In the genomic region with DNA sequence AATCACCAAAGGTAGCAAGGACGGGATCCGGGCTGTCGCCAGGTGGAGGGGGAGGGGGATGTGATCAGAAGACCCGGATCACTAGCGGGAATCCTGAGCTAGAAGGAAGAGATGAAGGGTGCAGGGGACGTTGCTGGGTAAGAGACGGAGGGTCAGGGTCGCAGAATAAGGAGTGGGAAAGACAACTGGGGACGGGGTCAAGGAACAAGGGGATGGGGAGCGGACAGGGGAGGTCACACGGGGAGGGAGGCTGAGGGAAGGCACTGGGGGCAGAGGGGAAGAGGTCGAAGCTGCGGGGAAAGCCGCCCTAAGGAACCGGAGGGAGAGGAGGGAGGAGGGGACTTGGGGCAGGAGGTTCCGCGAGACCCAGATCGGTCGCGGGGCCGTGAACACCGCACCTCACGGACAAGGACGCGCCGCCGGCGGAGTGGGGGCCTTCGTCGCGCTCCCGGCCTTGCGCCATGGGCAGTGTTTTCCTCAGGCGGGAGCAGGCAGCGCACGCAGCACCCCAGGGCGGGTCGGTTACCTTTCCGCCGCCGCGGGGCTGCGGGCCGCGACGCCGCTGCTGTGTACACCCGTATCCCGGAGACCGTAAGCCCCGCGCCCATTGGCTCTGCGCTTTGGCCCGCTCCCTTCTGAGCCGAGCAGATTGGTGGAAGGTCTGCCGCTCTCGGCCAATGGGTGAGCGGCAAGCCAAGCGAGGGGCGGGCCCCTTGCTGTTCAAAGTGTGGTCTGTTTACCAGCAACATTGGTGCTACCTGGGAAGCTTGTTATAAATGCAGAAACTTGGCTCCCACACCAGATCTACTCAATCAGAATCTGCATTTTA, we compare ENCODE assay signal across 1 cellular context.
TF ChIP-seq lines count a peak whose summit lies in the region.

A gene with protein sequence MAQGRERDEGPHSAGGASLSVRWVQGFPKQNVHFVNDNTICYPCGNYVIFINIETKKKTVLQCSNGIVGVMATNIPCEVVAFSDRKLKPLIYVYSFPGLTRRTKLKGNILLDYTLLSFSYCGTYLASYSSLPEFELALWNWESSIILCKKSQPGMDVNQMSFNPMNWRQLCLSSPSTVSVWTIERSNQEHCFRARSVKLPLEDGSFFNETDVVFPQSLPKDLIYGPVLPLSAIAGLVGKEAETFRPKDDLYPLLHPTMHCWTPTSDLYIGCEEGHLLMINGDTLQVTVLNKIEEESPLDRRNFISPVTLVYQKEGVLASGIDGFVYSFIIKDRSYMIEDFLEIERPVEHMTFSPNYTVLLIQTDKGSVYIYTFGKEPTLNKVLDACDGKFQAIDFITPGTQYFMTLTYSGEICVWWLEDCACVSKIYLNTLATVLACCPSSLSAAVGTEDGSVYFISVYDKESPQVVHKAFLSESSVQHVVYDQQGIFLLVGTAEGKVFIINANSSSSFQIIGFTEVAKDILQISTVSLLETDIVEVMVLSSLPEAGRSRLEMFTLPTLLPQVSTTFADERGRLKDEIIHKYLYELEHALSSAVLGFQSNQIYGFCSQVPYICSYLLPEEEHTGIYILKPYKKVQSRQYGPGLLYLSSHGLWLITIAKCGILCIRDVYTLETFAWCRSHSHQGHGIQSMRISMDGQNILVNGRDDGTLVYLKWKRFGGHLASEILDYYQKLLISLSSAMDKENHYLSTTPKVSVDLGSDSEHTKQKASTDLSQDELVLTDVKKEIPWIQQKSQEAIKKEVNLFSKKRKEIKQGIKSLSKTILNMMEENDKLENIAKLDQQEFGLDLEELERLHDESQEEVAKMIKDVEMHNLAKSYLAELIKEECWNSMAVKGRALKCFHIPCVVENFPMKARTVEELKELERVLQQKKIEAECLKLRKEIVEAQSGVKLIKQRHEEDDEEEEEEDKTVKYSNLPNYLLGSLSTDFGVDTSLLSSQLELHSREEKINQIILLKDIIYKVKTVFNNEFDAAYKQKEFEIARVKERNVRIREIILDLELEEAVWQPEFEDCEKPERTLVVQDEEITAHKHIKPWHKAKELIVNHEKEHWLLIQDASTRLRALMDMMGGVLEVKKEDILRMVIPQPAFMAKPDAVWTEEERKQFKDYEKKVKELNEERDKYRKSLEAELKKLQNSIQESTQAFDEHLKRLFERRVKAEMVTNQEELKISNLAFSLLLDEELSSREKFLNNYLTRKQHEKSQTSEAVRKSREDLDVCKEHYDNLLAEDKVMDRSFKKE (N-terminal part only) (minus strand): TSS at position 581 of the 829 bp plus-strand sequence. CDS start 118 bp downstream, at position 463.

TF ChIP-seq in HEK293, 187 proteins besides CTCF, POLR2A, EP300 and RAD21 (continued from another document and continues in another):
- TF ChIP-seq, protein P1, sequence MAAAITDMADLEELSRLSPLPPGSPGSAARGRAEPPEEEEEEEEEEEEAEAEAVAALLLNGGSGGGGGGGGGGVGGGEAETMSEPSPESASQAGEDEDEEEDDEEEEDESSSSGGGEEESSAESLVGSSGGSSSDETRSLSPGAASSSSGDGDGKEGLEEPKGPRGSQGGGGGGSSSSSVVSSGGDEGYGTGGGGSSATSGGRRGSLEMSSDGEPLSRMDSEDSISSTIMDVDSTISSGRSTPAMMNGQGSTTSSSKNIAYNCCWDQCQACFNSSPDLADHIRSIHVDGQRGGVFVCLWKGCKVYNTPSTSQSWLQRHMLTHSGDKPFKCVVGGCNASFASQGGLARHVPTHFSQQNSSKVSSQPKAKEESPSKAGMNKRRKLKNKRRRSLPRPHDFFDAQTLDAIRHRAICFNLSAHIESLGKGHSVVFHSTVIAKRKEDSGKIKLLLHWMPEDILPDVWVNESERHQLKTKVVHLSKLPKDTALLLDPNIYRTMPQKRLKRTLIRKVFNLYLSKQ (tag by site-specific recombination; IDR thresholded peaks at IDR 0.05; ENCODE audit: borderline replicate concordance): no peak
- TF ChIP-seq ZNF670 (tag by site-specific recombination; IDR thresholded peaks at IDR 0.05; ENCODE audit: low read depth): no peak
- TF ChIP-seq ZNF292 (tag by site-specific recombination; IDR thresholded peaks at IDR 0.05; ENCODE audit: borderline replicate concordance, low read depth): no peak
- TF ChIP-seq ZNF707 (tag by site-specific recombination; IDR thresholded peaks at IDR 0.05): 0 out of 2 replicates have a peak, but pooled peaks have one; percentile 11
- no peak for TF ChIP-seq TCF7L2 (IDR thresholded peaks at IDR 0.05; ENCODE audit: borderline replicate concordance, low read depth, low read length)
- TF ChIP-seq ZNF664 (tag by site-specific recombination; IDR thresholded peaks at IDR 0.05): no peak
- TF ChIP-seq, protein P2, sequence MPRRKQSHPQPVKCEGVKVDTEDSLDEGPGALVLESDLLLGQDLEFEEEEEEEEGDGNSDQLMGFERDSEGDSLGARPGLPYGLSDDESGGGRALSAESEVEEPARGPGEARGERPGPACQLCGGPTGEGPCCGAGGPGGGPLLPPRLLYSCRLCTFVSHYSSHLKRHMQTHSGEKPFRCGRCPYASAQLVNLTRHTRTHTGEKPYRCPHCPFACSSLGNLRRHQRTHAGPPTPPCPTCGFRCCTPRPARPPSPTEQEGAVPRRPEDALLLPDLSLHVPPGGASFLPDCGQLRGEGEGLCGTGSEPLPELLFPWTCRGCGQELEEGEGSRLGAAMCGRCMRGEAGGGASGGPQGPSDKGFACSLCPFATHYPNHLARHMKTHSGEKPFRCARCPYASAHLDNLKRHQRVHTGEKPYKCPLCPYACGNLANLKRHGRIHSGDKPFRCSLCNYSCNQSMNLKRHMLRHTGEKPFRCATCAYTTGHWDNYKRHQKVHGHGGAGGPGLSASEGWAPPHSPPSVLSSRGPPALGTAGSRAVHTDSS (tag by site-specific recombination; IDR thresholded peaks at IDR 0.05): no peak
- no peak for TF ChIP-seq ZFHX2 (tag by site-specific recombination; conservative IDR thresholded peaks at IDR 0.05)
- TF ChIP-seq ZXDB (tag by site-specific recombination; IDR thresholded peaks at IDR 0.05): peak; percentile 86
- TF ChIP-seq, protein P3, sequence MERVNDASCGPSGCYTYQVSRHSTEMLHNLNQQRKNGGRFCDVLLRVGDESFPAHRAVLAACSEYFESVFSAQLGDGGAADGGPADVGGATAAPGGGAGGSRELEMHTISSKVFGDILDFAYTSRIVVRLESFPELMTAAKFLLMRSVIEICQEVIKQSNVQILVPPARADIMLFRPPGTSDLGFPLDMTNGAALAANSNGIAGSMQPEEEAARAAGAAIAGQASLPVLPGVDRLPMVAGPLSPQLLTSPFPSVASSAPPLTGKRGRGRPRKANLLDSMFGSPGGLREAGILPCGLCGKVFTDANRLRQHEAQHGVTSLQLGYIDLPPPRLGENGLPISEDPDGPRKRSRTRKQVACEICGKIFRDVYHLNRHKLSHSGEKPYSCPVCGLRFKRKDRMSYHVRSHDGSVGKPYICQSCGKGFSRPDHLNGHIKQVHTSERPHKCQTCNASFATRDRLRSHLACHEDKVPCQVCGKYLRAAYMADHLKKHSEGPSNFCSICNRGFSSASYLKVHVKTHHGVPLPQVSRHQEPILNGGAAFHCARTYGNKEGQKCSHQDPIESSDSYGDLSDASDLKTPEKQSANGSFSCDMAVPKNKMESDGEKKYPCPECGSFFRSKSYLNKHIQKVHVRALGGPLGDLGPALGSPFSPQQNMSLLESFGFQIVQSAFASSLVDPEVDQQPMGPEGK (tag by site-specific recombination; IDR thresholded peaks at IDR 0.05): peak; percentile 88
- no peak for TF ChIP-seq ZNF610 (tag by site-specific recombination; IDR thresholded peaks at IDR 0.05; ENCODE audit: borderline replicate concordance)
- 0 out of 2 replicates have a peak, but pooled peaks have one; percentile 68 for TF ChIP-seq REPIN1 (tag by site-specific recombination; IDR thresholded peaks at IDR 0.05; ENCODE audit: low read depth)
- TF ChIP-seq ZSCAN16 (tag by site-specific recombination; IDR thresholded peaks at IDR 0.05): 0 out of 2 replicates have a peak, but pooled peaks have one; percentile 49
- no peak for TF ChIP-seq ZNF112 (tag by site-specific recombination; IDR thresholded peaks at IDR 0.05)
- 0 out of 2 replicates have a peak, but pooled peaks have one; percentile 8 for TF ChIP-seq IKZF3 (tag by site-specific recombination; IDR thresholded peaks at IDR 0.05)
- no peak for TF ChIP-seq ZNF133 (tag by site-specific recombination; IDR thresholded peaks at IDR 0.05)
- TF ChIP-seq, protein P4, sequence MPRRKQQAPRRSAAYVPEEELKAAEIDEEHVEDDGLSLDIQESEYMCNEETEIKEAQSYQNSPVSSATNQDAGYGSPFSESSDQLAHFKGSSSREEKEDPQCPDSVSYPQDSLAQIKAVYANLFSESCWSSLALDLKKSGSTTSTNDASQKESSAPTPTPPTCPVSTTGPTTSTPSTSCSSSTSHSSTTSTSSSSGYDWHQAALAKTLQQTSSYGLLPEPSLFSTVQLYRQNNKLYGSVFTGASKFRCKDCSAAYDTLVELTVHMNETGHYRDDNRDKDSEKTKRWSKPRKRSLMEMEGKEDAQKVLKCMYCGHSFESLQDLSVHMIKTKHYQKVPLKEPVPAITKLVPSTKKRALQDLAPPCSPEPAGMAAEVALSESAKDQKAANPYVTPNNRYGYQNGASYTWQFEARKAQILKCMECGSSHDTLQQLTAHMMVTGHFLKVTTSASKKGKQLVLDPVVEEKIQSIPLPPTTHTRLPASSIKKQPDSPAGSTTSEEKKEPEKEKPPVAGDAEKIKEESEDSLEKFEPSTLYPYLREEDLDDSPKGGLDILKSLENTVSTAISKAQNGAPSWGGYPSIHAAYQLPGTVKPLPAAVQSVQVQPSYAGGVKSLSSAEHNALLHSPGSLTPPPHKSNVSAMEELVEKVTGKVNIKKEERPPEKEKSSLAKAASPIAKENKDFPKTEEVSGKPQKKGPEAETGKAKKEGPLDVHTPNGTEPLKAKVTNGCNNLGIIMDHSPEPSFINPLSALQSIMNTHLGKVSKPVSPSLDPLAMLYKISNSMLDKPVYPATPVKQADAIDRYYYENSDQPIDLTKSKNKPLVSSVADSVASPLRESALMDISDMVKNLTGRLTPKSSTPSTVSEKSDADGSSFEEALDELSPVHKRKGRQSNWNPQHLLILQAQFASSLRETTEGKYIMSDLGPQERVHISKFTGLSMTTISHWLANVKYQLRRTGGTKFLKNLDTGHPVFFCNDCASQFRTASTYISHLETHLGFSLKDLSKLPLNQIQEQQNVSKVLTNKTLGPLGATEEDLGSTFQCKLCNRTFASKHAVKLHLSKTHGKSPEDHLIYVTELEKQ (tag by site-specific recombination; IDR thresholded peaks at IDR 0.05; ENCODE audit: borderline replicate concordance): peak; percentile 55; the same call in 1 of the 2 replicates
- TF ChIP-seq SP7 (tag by site-specific recombination; IDR thresholded peaks at IDR 0.05): peak; percentile 79
- TF ChIP-seq ZNF768 (tag by site-specific recombination; IDR thresholded peaks at IDR 0.05): no peak
- TF ChIP-seq, protein P5, sequence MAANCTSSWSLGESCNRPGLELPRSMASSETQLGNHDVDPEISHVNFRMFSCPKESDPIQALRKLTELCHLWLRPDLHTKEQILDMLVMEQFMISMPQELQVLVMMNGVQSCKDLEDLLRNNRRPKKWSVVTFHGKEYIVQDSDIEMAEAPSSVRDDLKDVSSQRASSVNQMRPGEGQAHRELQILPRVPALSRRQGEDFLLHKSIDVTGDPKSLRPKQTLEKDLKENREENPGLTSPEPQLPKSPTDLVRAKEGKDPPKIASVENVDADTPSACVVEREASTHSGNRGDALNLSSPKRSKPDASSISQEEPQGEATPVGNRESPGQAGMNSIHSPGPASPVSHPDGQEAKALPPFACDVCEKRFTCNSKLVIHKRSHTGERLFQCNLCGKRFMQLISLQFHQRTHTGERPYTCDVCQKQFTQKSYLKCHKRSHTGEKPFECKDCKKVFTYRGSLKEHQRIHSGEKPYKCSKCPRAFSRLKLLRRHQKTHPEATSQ (tag by site-specific recombination; IDR thresholded peaks at IDR 0.05): peak; percentile 94
- TF ChIP-seq, protein P6, sequence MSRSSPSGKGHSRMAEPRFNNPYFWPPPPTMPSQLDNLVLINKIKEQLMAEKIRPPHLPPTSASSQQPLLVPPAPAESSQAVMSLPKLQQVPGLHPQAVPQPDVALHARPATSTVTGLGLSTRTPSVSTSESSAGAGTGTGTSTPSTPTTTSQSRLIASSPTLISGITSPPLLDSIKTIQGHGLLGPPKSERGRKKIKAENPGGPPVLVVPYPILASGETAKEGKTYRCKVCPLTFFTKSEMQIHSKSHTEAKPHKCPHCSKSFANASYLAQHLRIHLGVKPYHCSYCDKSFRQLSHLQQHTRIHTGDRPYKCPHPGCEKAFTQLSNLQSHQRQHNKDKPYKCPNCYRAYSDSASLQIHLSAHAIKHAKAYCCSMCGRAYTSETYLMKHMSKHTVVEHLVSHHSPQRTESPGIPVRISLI (tag by site-specific recombination; IDR thresholded peaks at IDR 0.05): no peak
- TF ChIP-seq HOXD13 (CRISPR knock-in tag; IDR thresholded peaks at IDR 0.05; ENCODE audit: borderline replicate concordance): no peak
- TF ChIP-seq ZNF350 (tag by site-specific recombination; IDR thresholded peaks at IDR 0.05): no peak
- TF ChIP-seq FEZF1 (tag by site-specific recombination; IDR thresholded peaks at IDR 0.05): no peak
- no peak for TF ChIP-seq ZNF132 (tag by site-specific recombination; IDR thresholded peaks at IDR 0.05; ENCODE audit: borderline replicate concordance)
- no peak; the same call in 1 of the 2 replicates for TF ChIP-seq MZF1 (tag by site-specific recombination; IDR thresholded peaks at IDR 0.05; ENCODE audit: borderline replicate concordance)
- TF ChIP-seq ZNF10 (tag by site-specific recombination; IDR thresholded peaks at IDR 0.05): no peak; the same call in 1 of the 2 replicates
- no peak for TF ChIP-seq ZNF529 (tag by site-specific recombination; IDR thresholded peaks at IDR 0.05; ENCODE audit: insufficient replicate concordance)
- TF ChIP-seq ZNF629 (tag by site-specific recombination; IDR thresholded peaks at IDR 0.05): peak; percentile 39; the same call in 1 of the 2 replicates
- no peak for TF ChIP-seq ZFP41 (tag by site-specific recombination; IDR thresholded peaks at IDR 0.05; ENCODE audit: borderline replicate concordance)
- TF ChIP-seq ZNF302 (tag by site-specific recombination; IDR thresholded peaks at IDR 0.05; ENCODE audit: low read depth): no peak
- no peak for TF ChIP-seq BCL11A (tag by site-specific recombination; IDR thresholded peaks at IDR 0.05; ENCODE audit: low read depth)
- 0 out of 2 replicates have a peak, but pooled peaks have one; percentile 37 for TF ChIP-seq ZNF239 (tag by site-specific recombination; IDR thresholded peaks at IDR 0.05)
- no peak for TF ChIP-seq ZNF544 (tag by site-specific recombination; IDR thresholded peaks at IDR 0.05)
- TF ChIP-seq ZNF561 (tag by site-specific recombination; IDR thresholded peaks at IDR 0.05; ENCODE audit: borderline replicate concordance): 0 out of 2 replicates have a peak, but pooled peaks have one; percentile 47
- TF ChIP-seq ZNF146 (tag by site-specific recombination; IDR thresholded peaks at IDR 0.05): no peak
- TF ChIP-seq ZNF791 (tag by site-specific recombination; IDR thresholded peaks at IDR 0.05): no peak
- TF ChIP-seq ZNF274 (IDR thresholded peaks at IDR 0.05; ENCODE audit: low read length): no peak
- TF ChIP-seq ZNF274 (tag by site-specific recombination; IDR thresholded peaks at IDR 0.05; ENCODE audit: borderline replicate concordance): no peak
